21 cellular contexts compared by ENCODE assay signal in genomic region chr4:185657699-185658098, GRCh38.
DNase-seq lines count a peak whose midpoint lies in the region; TF ChIP-seq lines count a peak whose summit lies in the region.
"Had no signal": no experiment of that assay in that cellular context is flagged by ENCODE, and none has a peak within 500 bp of the region (broad histone marks: within the 10 kb centered on the region; RNA-seq: fewer than 3 reads in every experiment).

No MANE protein-coding gene starts in this region.

- no peaks in the 10 kb centered on the region for H3K36me3 ChIP-seq in ACC112 (ENCODE audit: insufficient read depth, low read length)
- peaks cover 0 to 36% of the 10 kb centered on the region in 2 donors for H3K36me3 ChIP-seq in adrenal gland (replicated peaks in 1 of 2)
- H3K36me3 ChIP-seq in esophagus muscularis mucosa = peaks cover 0 to 68% (median 12%) of the 10 kb centered on the region in 4 donors
- H3K36me3 ChIP-seq in sigmoid colon = peaks cover 0 to 18% (median 8%) of the 10 kb centered on the region in 4 donors
- H3K36me3 ChIP-seq: neural progenitor cell had no signal

- TF ChIP-seq CTCF in adrenal gland (IDR thresholded peaks at IDR 0.05) (no peak), esophagus muscularis mucosa (IDR thresholded peaks at IDR 0.05) (no peak), sigmoid colon (IDR thresholded peaks at IDR 0.05) (no peak), GM10266 (IDR thresholded peaks at IDR 0.05; ENCODE audit: control insufficient read depth, insufficient read depth, low read depth, missing control alignments) (no peak)

- H3K27me3 ChIP-seq in ACC112 (ENCODE audit: insufficient read depth, low read length) (no peaks in the 10 kb centered on the region), adrenal gland (no peaks in the 10 kb centered on the region), esophagus muscularis mucosa (no peaks in the 10 kb centered on the region), sigmoid colon (no peaks in the 10 kb centered on the region)
- H3K27me3 ChIP-seq: hepatocyte, neural progenitor cell, upper lobe of left lung had no signal

- 94 to 100% (median 96%) methylated on average over 1 of the region's 1 CpG for WGBS in adrenal gland, 4 donors
- WGBS in esophagus muscularis mucosa = 83% methylated on average over 1 of the region's 1 CpG
- 90 to 95% methylated on average over 1 of the region's 1 CpG for WGBS in sigmoid colon, 2 donors

- DNase-seq in adrenal gland (no peak), esophagus muscularis mucosa (ENCODE audit: extremely low spot score) (no peak), sigmoid colon (no peak), NCI-H1092 treated with DMSO at 0.1 percent for 48 hours (lab: John Stamatoyannopoulos, UW) (no peak), DMS53 treated with DMSO at 0.1 percent for 48 hours (lab: John Stamatoyannopoulos, UW; ENCODE audit: unreplicated experiment) (no peak), GM10266 (ENCODE audit: extremely low spot score) (no peak), T-helper 1 cell (no peak)
- DNase-seq: activated CD4-positive, alpha-beta T cell treated with anti-CD3 and anti-CD28 coated beads, Interleukin-2, amount 50 U/mL, for 4 hours; CD8-positive, alpha-beta memory T cell; DMS79 treated with DMSO at 0.1 percent for 48 hours; H7; IMR-90; kidney; MM.1S; NCI-H226; NK-92 treated with Interleukin-12 subunit alpha and Interleukin-12 subunit beta, amount 100 ng/mL, for 24 hours; stimulated activated CD4-positive, alpha-beta T cell treated with anti-CD3 and anti-CD28 coated beads, Interleukin-15, amount 100 ng/mL, for 24 hours; upper lobe of left lung had no signal

- intact Hi-C loops in adrenal gland (cut with DNase I) = no loop called here
- intact Hi-C loops in esophagus muscularis mucosa (cut with DNase I) = loop anchor here (5.0 to 10.0 kb wide), 2 partner anchors 80 to 477 kb away; no protein-coding TSS in a partner anchor
- intact Hi-C loops in sigmoid colon (cut with DNase I) = loop anchor here (2.0 to 5.0 kb wide), 2 partner anchors 65 to 77 kb away; no protein-coding TSS in a partner anchor

- H3K27ac ChIP-seq in ACC112 (ENCODE audit: low read depth, low read length) (no peak overlapping the region), adrenal gland (peak overlapping the region; percentile 65 to 93 (median 69)), esophagus muscularis mucosa (replicated peaks in 1 of 4) (peak overlapping the region; percentile 75 to 79 (median 78)), sigmoid colon (peak overlapping the region; percentile 80 to 88 (median 85))
- H3K27ac ChIP-seq: hepatocyte, neural progenitor cell, upper lobe of left lung had no signal

- H3K4me1 ChIP-seq in ACC112 (ENCODE audit: control insufficient read depth, insufficient read depth, low read length, unreplicated experiment) (peaks cover 21% of the 10 kb centered on the region), adrenal gland (replicated peaks in 1 of 2) (peaks cover 4 to 25% of the 10 kb centered on the region in 2 donors), esophagus muscularis mucosa (peaks cover 4 to 28% (median 11%) of the 10 kb centered on the region in 4 donors), sigmoid colon (peaks cover 0 to 41% (median 35%) of the 10 kb centered on the region in 4 donors)

- TF ChIP-seq POLR2A in adrenal gland (IDR thresholded peaks at IDR 0.05) (no peak), esophagus muscularis mucosa (IDR thresholded peaks at IDR 0.05; ENCODE audit: low read depth) (no peak), sigmoid colon (IDR thresholded peaks at IDR 0.05) (no peak)

- H3K4me3 ChIP-seq in ACC112 (ENCODE audit: low read depth, low read length) = no peak overlapping the region
- no peak overlapping the region for H3K4me3 ChIP-seq in adrenal gland
- peak overlapping the region; percentile 52 to 70 (median 58) for H3K4me3 ChIP-seq in esophagus muscularis mucosa
- peak overlapping the region; percentile 1 to 61 (median 56) for H3K4me3 ChIP-seq in sigmoid colon
- H3K4me3 ChIP-seq: hepatocyte, neural progenitor cell had no signal

- H3K9me3 ChIP-seq in adrenal gland (replicated peaks in 1 of 3) = no peaks in the 10 kb centered on the region
- no peaks in the 10 kb centered on the region for H3K9me3 ChIP-seq in esophagus muscularis mucosa
- H3K9me3 ChIP-seq in sigmoid colon = no peaks in the 10 kb centered on the region
- H3K9me3 ChIP-seq: upper lobe of left lung had no signal

- peak overlapping the region; percentile 95 for H2AFZ ChIP-seq in ACC112 (ENCODE audit: low read length, unreplicated experiment)
- H2AFZ ChIP-seq: hepatocyte, neural progenitor cell had no signal

- H3K79me2 ChIP-seq in ACC112 (ENCODE audit: control insufficient read depth, insufficient read depth, low read length, unreplicated experiment) = no peaks in the 10 kb centered on the region
- H3K79me2 ChIP-seq: hepatocyte had no signal

- TF ChIP-seq EP300 in esophagus muscularis mucosa (IDR thresholded peaks at IDR 0.05) (no peak), sigmoid colon (IDR thresholded peaks at IDR 0.05) (no peak)

Comparison
In these comparisons a context has a peak if more than half of its experiments do, and no peak if none do; other contexts are left out.
1. H3K4me3 ChIP-seq: peak in esophagus muscularis mucosa (4 of 4) and sigmoid colon (4 of 4); none in ACC112 (single experiment) and adrenal gland (0 of 4).
2. intact Hi-C loops: an anchor here in esophagus muscularis mucosa (5.0 to 10.0 kb wide) and sigmoid colon (2.0 to 5.0 kb wide); none called in adrenal gland.